ENCODE assay signal across 8 cellular contexts in the genomic region with DNA sequence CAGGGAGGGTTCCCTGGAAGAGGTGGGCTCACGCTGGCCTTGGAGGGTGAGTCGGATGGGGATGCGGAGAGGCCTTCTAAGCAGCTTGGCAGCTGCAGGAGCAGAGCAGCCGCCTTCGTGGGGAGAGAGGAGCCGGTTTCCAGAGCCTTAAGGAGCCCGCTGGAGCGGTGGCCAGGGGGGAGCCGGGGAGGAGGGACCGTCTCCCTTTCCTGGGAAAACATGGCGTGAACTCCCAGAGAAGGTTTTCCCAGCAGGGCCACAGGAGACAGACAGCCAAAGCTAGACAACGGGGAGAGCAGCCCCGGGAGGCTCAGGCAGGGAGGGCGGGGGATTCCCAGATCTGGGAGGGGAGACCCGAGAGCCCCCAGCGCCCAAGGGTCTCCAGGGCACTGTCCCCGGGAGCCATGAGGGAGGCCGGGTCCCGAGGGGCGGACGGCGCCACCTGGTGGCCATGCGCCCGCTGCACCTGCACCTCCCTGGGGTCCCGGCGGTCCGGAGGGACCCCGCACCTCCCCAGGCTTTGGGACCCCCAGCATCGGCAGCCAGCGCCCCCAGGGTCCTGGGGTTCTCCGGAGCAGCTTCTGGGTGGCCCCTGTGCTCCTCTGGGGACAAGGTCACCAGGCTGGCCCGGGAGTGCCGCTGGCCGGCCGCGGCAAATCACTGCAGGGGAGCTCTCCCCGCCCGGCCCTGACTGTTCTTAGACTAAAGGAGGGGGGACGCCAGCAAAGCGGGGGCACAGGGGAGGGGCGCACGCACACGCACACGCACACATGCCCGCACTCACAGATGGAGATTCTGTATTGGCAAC. TPM values are rescaled to one million over a fixed set of nuclear protein-coding genes. Genes with fewer than 3 reads are reported as not detected.
DNase-seq lines count a peak whose midpoint lies in the region; ATAC-seq, FAIRE-seq and TF ChIP-seq lines count a peak whose summit lies in the region.

No MANE protein-coding gene starts in this region.

- ATAC-seq in right lobe of liver (peak; percentile 58 to 73 (median 66)), GM19023 (IDR thresholded peaks at IDR 0.05; ENCODE audit: unreplicated experiment) (no peak), HG03280 (IDR thresholded peaks at IDR 0.05; ENCODE audit: unreplicated experiment) (no peak)

- H3K36me3 ChIP-seq in right lobe of liver, result no peaks in the 10 kb centered on the region

- WGBS in right lobe of liver (ENCODE audit: insufficient coverage, low coverage, low lambda C conversion rate, missing lambda C conversion rate), result 4% methylated on average over 12 of the region's 45 CpGs

- intact Hi-C loops in right lobe of liver (cut with DNase I), result loop anchor here (2.0 to 10.0 kb wide), 3 partner anchors 138 to 322 kb away; no protein-coding TSS in a partner anchor

- H3K4me1 ChIP-seq in right lobe of liver, result peaks cover 0 to 20% (median 7%) of the 10 kb centered on the region in 4 donors

- no peaks in the 10 kb centered on the region for H3K36me3 Mint-ChIP-seq in chondrocyte (ENCODE audit: low read depth)

- TF ChIP-seq CTCF in chondrocyte (IDR thresholded peaks at IDR 0.05) (peak; percentile 100), right lobe of liver (IDR thresholded peaks at IDR 0.05) (peak; percentile 97 to 98 (median 98))

- H3K4me3 ChIP-seq in right lobe of liver, result peak overlapping the region in 2 of 3 donors; percentile 19 to 31

- H3K4me3 Mint-ChIP-seq in chondrocyte (ENCODE audit: unreplicated experiment), result no peak overlapping the region

- peaks cover 64% of the 10 kb centered on the region for H3K4me1 Mint-ChIP-seq in chondrocyte (ENCODE audit: low read depth)

- TF ChIP-seq POLR2A in right lobe of liver (IDR thresholded peaks at IDR 0.05), result no peak

- no peak overlapping the region for H3K27ac ChIP-seq in right lobe of liver

- no peaks in the 10 kb centered on the region for H3K27me3 ChIP-seq in right lobe of liver

- H3K27me3 Mint-ChIP-seq in chondrocyte (ENCODE audit: low read depth), result no peaks in the 10 kb centered on the region

- H3K9me3 ChIP-seq in right lobe of liver, result no peaks in the 10 kb centered on the region

- DNase-seq in CD1c-positive myeloid dendritic cell (ENCODE audit: extremely low spot score) (peak; percentile 57), HTR-8/SVneo (ENCODE audit: insufficient read length, low spot score) (peak; percentile 70), chondrocyte (ENCODE audit: low spot score) (no peak), right lobe of liver (peak in 2 of 3 donors; percentile 65 to 72)
- peak; percentile 58 to 66 for DNase-seq in activated CD4-positive, alpha-beta T cell treated with anti-CD3 and anti-CD28 coated beads for 4 hours
- peak; percentile 57 for DNase-seq in stimulated activated CD8-positive, alpha-beta memory T cell treated with anti-CD3 and anti-CD28 coated beads, Interleukin-4, amount 100 ng/mL, for 24 hours (ENCODE audit: low read depth)

- peak overlapping the region; percentile 66 for H3K27ac Mint-ChIP-seq in chondrocyte (ENCODE audit: unreplicated experiment)

- H3K9me3 Mint-ChIP-seq in chondrocyte (ENCODE audit: low read depth), result no peaks in the 10 kb centered on the region

- FAIRE-seq in HTR-8/SVneo (lab: Jason Lieb, UNC), result no peak

RNA-seq across cellular contexts. Expression of gene SYT8, which starts 2.4 kb away (rescaled TPM):
- total RNA-seq in chondrocyte, result 7.1 to 20.4 TPM (median 7.3 TPM) in 3 replicates
- total RNA-seq in right lobe of liver, result under 1 TPM in 1 of 6 experiments, not detected in 5; 0.68 TPM

RNA-seq across cellular contexts. Expression of gene TNNI2, which starts 6.4 kb away (rescaled TPM):
- 1.3 to 3.2 TPM (median 1.4 TPM) in 3 replicates for total RNA-seq in chondrocyte
- total RNA-seq in right lobe of liver, result 1 to 10 TPM in 2 of 6 experiments, under 1 TPM in 1, not detected in 3; 0.31 to 1.9 (median 1.1) TPM

RNA-seq across cellular contexts. Expression of gene LSP1, which starts 20.5 kb away (rescaled TPM):
- total RNA-seq in chondrocyte (7.2 to 27.5 TPM (median 7.4 TPM) in 3 replicates), right lobe of liver (10 to 100 TPM in 3 of 6 experiments, 1 to 10 TPM in 3; 2.3 to 20.6 (median 8.8) TPM)

RNA-seq across cellular contexts. Expression of gene PRR33, which starts 59.3 kb away (rescaled TPM):
- not detected in 3 replicates for total RNA-seq in chondrocyte
- not detected for total RNA-seq in right lobe of liver

Comparison
In these comparisons a context has a peak if more than half of its experiments do, and no peak if none do; other contexts are left out.
1. ATAC-seq: peak in right lobe of liver (4 of 4); none in GM19023 (single experiment) and HG03280 (single experiment).